17 cellular contexts compared by ENCODE assay signal in genomic region chr13:77047649-77048343, GRCh38. TPM values are rescaled to one million over a fixed set of nuclear protein-coding genes. Genes with fewer than 3 reads are reported as not detected.
DNase-seq lines count a peak whose midpoint lies in the region; TF ChIP-seq lines count a peak whose summit lies in the region.
"Had no signal": no experiment of that assay in that cellular context is flagged by ENCODE, and none has a peak within 500 bp of the region (broad histone marks: within the 10 kb centered on the region; RNA-seq: fewer than 3 reads in every experiment).

No MANE protein-coding gene starts in this region.

- H3K27ac Mint-ChIP-seq in CD14-positive monocyte (peak overlapping the region in 5 of 7 donors; percentile 18 to 54 (median 26)), nephron progenitor cell (peak overlapping the region; percentile 24), mesothelial cell of epicardium (no peak overlapping the region)
- peak overlapping the region; percentile 4 for H3K27ac Mint-ChIP-seq in dendritic cell treated with granulocyte-macrophage colony-stimulating factor and Interleukin-4, amounts not matched to agents 40 ng/mL and 50 ng/mL, for 4 days

- H3K36me3 Mint-ChIP-seq in CD14-positive monocyte = peaks cover 70 to 73% of the 10 kb centered on the region in 2 donors
- H3K36me3 Mint-ChIP-seq in dendritic cell treated with granulocyte-macrophage colony-stimulating factor and Interleukin-4, amounts not matched to agents 40 ng/mL and 50 ng/mL, for 4 days (ENCODE audit: low read depth) = peaks cover 56% of the 10 kb centered on the region
- peaks cover 69% of the 10 kb centered on the region for H3K36me3 Mint-ChIP-seq in nephron progenitor cell (ENCODE audit: low read depth)
- H3K36me3 Mint-ChIP-seq in mesothelial cell of epicardium = peaks cover 52% of the 10 kb centered on the region

- H3K27me3 ChIP-seq in HUES48 (ENCODE audit: control insufficient read depth, insufficient read depth, low read length) (no peaks in the 10 kb centered on the region), sigmoid colon (no peaks in the 10 kb centered on the region)
- H3K27me3 ChIP-seq: BLaER1 treated with 17β-estradiol and CSF1 and Interleukin-3, amounts not matched to agents 10 nM and 100 nM; suprapubic skin had no signal

- H3K27me3 Mint-ChIP-seq in CD14-positive monocyte (ENCODE audit: low read depth in 3 of 3) (no peaks in the 10 kb centered on the region), nephron progenitor cell (ENCODE audit: low read depth, poor library complexity) (no peaks in the 10 kb centered on the region), mesothelial cell of epicardium (ENCODE audit: low read depth) (no peaks in the 10 kb centered on the region)
- H3K27me3 Mint-ChIP-seq in dendritic cell treated with granulocyte-macrophage colony-stimulating factor and Interleukin-4, amounts not matched to agents 40 ng/mL and 50 ng/mL, for 4 days = no peaks in the 10 kb centered on the region

- 96 to 97% methylated on average over 8 of the region's 8 CpGs for WGBS in sigmoid colon, 2 donors

- H3K9ac ChIP-seq in HUES48 (ENCODE audit: low read depth, low read length) = no peak overlapping the region
- H3K9ac ChIP-seq: BLaER1 treated with 17β-estradiol and CSF1 and Interleukin-3, amounts not matched to agents 10 nM and 100 nM had no signal

- no peak for TF ChIP-seq POLR2A in sigmoid colon (IDR thresholded peaks at IDR 0.05)

- H3K4me1 ChIP-seq in HUES48 (ENCODE audit: control insufficient read depth, insufficient read depth, low read length) = peaks cover 16% of the 10 kb centered on the region
- peaks cover 0 to 4% (median under 1%) of the 10 kb centered on the region in 4 donors for H3K4me1 ChIP-seq in sigmoid colon
- H3K4me1 ChIP-seq: suprapubic skin had no signal

- no peaks in the 10 kb centered on the region for H3K9me3 ChIP-seq in HUES48 (ENCODE audit: control insufficient read depth, insufficient read depth, low read length)
- H3K9me3 ChIP-seq in sigmoid colon = no peaks in the 10 kb centered on the region
- H3K9me3 ChIP-seq: BLaER1 treated with 17β-estradiol and CSF1 and Interleukin-3, amounts not matched to agents 10 nM and 100 nM; suprapubic skin had no signal

- no peak for TF ChIP-seq EP300 in sigmoid colon (IDR thresholded peaks at IDR 0.05)

- 0 out of 2 replicates have a peak overlapping the region, but pooled peaks have one; percentile 30 for H3K4me3 ChIP-seq in HUES48 (ENCODE audit: low read depth, low read length)
- H3K4me3 ChIP-seq in sigmoid colon = no peak overlapping the region
- H3K4me3 ChIP-seq: BLaER1 treated with 17β-estradiol and CSF1 and Interleukin-3, amounts not matched to agents 10 nM and 100 nM; smooth muscle cell; suprapubic skin had no signal

- H3K27ac ChIP-seq in HUES48 (ENCODE audit: low read depth, low read length) = peak overlapping the region; percentile 82
- no peak overlapping the region for H3K27ac ChIP-seq in sigmoid colon
- H3K27ac ChIP-seq: suprapubic skin, WERI-Rb-1 had no signal

- H3K36me3 ChIP-seq in HUES48 (ENCODE audit: control insufficient read depth, insufficient read depth, low read length) (peaks cover 26% of the 10 kb centered on the region), sigmoid colon (peaks cover 0 to 62% (median 8%) of the 10 kb centered on the region in 4 donors)
- H3K36me3 ChIP-seq: WERI-Rb-1 had no signal

- H3K4me1 Mint-ChIP-seq in CD14-positive monocyte (peaks cover 18% of the 10 kb centered on the region), nephron progenitor cell (peaks cover 40% of the 10 kb centered on the region), mesothelial cell of epicardium (peaks cover 4% of the 10 kb centered on the region)
- H3K4me1 Mint-ChIP-seq in dendritic cell treated with granulocyte-macrophage colony-stimulating factor and Interleukin-4, amounts not matched to agents 40 ng/mL and 50 ng/mL, for 4 days (ENCODE audit: low read depth) = peaks cover 36% of the 10 kb centered on the region

- DNase-seq in CD14-positive monocyte (ENCODE audit: low spot score) = no peak
- DNase-seq in nephron progenitor cell = no peak
- no peak for DNase-seq in sigmoid colon
- DNase-seq in NCI-H2029 (lab: John Stamatoyannopoulos, UW) = no peak
- DNase-seq in mesothelial cell of epicardium (ENCODE audit: low spot score in 2 of 2, unreplicated experiment in 2 of 2) = no peak
- DNase-seq: activated CD4-positive, alpha-beta T cell treated with anti-CD3 and anti-CD28 coated beads, Interleukin-2, amount 50 U/mL, for 48 hours; activated gamma-delta T cell treated with Interleukin-2 at 50 U/mL for 16 hours; activated T-cell treated with anti-CD3 and anti-CD28 coated beads for 4 hours; amygdala; NCI-H2081 treated with DMSO at 0.1 percent for 48 hours; stimulated activated CD4-positive, alpha-beta T cell treated with anti-CD3 and anti-CD28 coated beads, Interleukin-2, amount 100 ng/mL, for 24 hours; WERI-Rb-1 had no signal

- intact Hi-C loops in CD14-positive monocyte (cut with micrococcal nuclease) = no loop called here
- intact Hi-C loops in dendritic cell treated with granulocyte-macrophage colony-stimulating factor and Interleukin-4, amounts not matched to agents 40 ng/mL and 50 ng/mL, for 4 days (cut with micrococcal nuclease) = no loop called here
- intact Hi-C loops in sigmoid colon (cut with DNase I) = no loop called here

- H3K4me3 Mint-ChIP-seq in CD14-positive monocyte = no peak overlapping the region
- no peak overlapping the region for H3K4me3 Mint-ChIP-seq in dendritic cell treated with granulocyte-macrophage colony-stimulating factor and Interleukin-4, amounts not matched to agents 40 ng/mL and 50 ng/mL, for 4 days
- H3K4me3 Mint-ChIP-seq in nephron progenitor cell = no peak overlapping the region
- no peak overlapping the region for H3K4me3 Mint-ChIP-seq in mesothelial cell of epicardium

- H3K9me3 Mint-ChIP-seq in CD14-positive monocyte (peaks cover 0 to 2% (median 0%) of the 10 kb centered on the region in 7 donors), nephron progenitor cell (no peaks in the 10 kb centered on the region), mesothelial cell of epicardium (no peaks in the 10 kb centered on the region)
- H3K9me3 Mint-ChIP-seq in dendritic cell treated with granulocyte-macrophage colony-stimulating factor and Interleukin-4, amounts not matched to agents 40 ng/mL and 50 ng/mL, for 4 days = no peaks in the 10 kb centered on the region

- TF ChIP-seq CTCF in CD14-positive monocyte (IDR thresholded peaks at IDR 0.05) (no peak), nephron progenitor cell (IDR thresholded peaks at IDR 0.05) (no peak), sigmoid colon (IDR thresholded peaks at IDR 0.05) (no peak), mesothelial cell of epicardium (IDR thresholded peaks at IDR 0.05; ENCODE audit: unreplicated experiment) (no peak)

RNA-seq across cellular contexts. Expression of gene FBXL3, which starts 20.8 kb away (rescaled TPM):
- 10 to 100 TPM; 19.0 to 20.0 TPM for polyA plus RNA-seq in CD14-positive monocyte
- total RNA-seq in sigmoid colon = 10 to 100 TPM; 60.0 to 96.0 (median 86.0) TPM
- polyA plus RNA-seq in sigmoid colon = 10 to 100 TPM; 21.5 to 43.0 (median 31.8) TPM
- total RNA-seq in mesothelial cell of epicardium = 31.3 to 32.7 TPM (median 32.6 TPM) in 3 replicates

RNA-seq across cellular contexts. Expression of gene CLN5, which starts 55.9 kb away (rescaled TPM):
- polyA plus RNA-seq in CD14-positive monocyte (10 to 100 TPM; 21.5 to 22.1 TPM), sigmoid colon (10 to 100 TPM in 1 of 3 donors, 1 to 10 TPM in 2; 7.8 to 11.9 (median 9.2) TPM)
- total RNA-seq in sigmoid colon (10 to 100 TPM; 14.0 to 29.3 (median 27.0) TPM), mesothelial cell of epicardium (22.6 to 26.6 TPM (median 23.8 TPM) in 3 replicates)
